Comparison of ENCODE assay signal across 7 cellular contexts in the genomic region with DNA sequence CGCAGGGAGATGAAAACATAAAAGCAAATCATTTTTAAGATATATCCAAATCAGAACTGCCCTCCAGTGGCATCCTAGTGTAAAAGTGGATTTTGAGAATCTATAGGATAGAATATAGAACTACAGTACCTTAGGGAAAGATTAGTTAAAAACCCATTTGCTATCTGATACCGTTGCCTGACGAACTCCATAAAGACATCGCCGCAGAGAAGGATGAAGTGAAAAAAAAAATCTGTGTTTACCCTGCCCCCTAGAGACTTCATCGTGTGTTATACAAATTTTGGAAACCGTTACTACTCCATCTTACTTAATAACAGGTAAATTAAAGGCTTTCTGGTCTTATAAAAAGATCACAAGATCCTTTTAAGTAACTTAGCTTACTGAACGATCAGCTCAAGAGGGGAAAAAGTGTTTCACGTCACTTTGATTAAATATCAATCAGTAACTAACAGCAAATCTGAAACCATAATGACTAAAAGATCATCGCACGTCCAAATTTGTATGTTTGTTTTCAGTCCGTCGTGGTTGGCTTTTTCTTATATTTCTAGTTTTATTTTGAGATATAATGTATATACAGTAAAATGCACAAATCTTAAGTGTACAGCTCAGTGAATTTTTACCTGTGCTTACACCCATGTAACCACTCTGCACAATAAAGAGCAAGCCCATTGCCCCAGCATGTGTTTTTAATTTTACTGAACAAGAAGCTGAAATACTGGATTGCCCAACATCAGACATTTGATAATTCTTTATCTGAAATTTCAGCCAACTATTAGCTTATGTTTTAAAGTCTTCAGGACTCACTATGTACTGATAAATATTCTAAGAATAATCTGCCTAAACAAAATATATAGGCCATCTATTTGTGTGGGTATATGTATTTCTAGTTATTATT. TPM values are rescaled to one million over a fixed set of nuclear protein-coding genes. Genes with fewer than 3 reads are reported as not detected.
DNase-seq lines count a peak whose midpoint lies in the region; ATAC-seq, FAIRE-seq and TF ChIP-seq lines count a peak whose summit lies in the region.

No MANE protein-coding gene starts in this region.

- no peaks in the 10 kb centered on the region for H3K9me3 ChIP-seq in muscle layer of colon (ENCODE audit: low read length)

- ATAC-seq in GM19455 (IDR thresholded peaks at IDR 0.05; ENCODE audit: unreplicated experiment) (no peak), GM21360 (IDR thresholded peaks at IDR 0.05; ENCODE audit: unreplicated experiment) (no peak)

- DNase-seq in GM13977 (ENCODE audit: low spot score) (no peak), NCI-H510A treated with DMSO at 0.1 percent for 48 hours (lab: John Stamatoyannopoulos, UW) (peak; percentile 97), cerebellum (ENCODE audit: low spot score) (peak; percentile 20), HTR-8/SVneo (ENCODE audit: insufficient read length, low spot score) (no peak)

- H3K36me3 ChIP-seq in muscle layer of colon (ENCODE audit: insufficient read depth, low read length) = peaks cover 13% of the 10 kb centered on the region

- FAIRE-seq in HTR-8/SVneo (lab: Jason Lieb, UNC) = no peak

- peaks cover 18% of the 10 kb centered on the region for H3K4me1 ChIP-seq in muscle layer of colon (ENCODE audit: insufficient read depth, low read length)

- TF ChIP-seq CTCF in GM13977 (IDR thresholded peaks at IDR 0.05; ENCODE audit: extremely low read depth, insufficient read depth, missing control alignments) = peak; percentile 27

- H3K4me3 ChIP-seq in muscle layer of colon (ENCODE audit: low read depth in 1 of 2, low read length in 2 of 2) = peak overlapping the region; percentile 12 to 81

- H3K9ac ChIP-seq in muscle layer of colon (ENCODE audit: low read length) = peak overlapping the region; percentile 46

- in situ Hi-C loops in GM13977 (cut with MboI; ENCODE audit: low pct_unique_long_range_greater_than_20kb, low sequenced_read_pairs, unreplicated experiment) = loop anchor here (25.0 kb wide), 1 partner anchor 377 kb away; a partner anchor contains a TSS

- no peaks in the 10 kb centered on the region for H3K27me3 ChIP-seq in muscle layer of colon (ENCODE audit: control insufficient read depth in 1 of 2, insufficient read depth in 2 of 2, low read length in 2 of 2)

- H3K27ac ChIP-seq in muscle layer of colon (ENCODE audit: low read depth, low read length) = peak overlapping the region; percentile 72

RNA-seq across cellular contexts. Expression of a gene that starts 0.9 kb away (rescaled TPM):
- 27.2 TPM for total RNA-seq in cerebellum

RNA-seq across cellular contexts. Expression of a gene that starts 41.1 kb away (rescaled TPM):
- not detected for total RNA-seq in cerebellum

Comparison
In these comparisons a context has a peak if more than half of its experiments do, and no peak if none do; other contexts are left out.
1. DNase-seq: peak in NCI-H510A treated with DMSO at 0.1 percent for 48 hours (single experiment) and cerebellum (single experiment); none in GM13977 (single experiment) and HTR-8/SVneo (single experiment).